ENCODE assay signal across 24 cellular contexts in the genomic region with DNA sequence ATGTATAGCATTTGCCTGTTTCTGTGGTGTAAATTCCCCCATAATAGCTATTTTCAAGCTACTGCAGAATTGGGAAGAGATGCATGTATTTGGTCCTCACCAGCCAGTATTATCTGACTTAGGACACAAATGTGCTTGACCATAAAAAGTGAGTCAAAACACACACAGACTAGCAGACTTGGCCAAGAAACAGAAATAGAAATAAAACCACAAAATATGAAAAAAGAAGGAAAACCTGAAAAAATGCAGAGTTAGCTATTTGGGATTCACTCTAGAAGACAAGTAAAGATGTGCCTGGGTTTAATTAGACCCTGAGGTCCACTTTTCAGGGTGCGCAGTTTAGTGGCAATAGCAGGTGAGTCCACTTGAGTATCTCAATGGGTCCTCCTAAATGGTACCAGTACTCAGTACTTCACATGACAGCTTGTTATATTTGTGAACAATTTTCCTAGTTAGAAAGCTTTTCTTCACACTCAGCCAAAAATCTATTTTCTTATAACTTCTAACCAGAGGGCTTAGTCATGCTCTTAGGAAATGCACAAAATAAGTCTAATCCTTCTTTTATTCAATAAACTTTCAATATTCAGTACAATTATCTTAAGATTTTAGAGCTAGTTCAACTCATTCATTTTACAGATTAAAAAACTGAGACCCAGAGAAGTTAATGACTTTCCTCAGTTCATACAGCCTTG.
"Had no signal": no experiment of that assay in that cellular context is flagged by ENCODE, and none has a peak within 500 bp of the region (broad histone marks: within the 10 kb centered on the region; RNA-seq: fewer than 3 reads in every experiment).

No MANE protein-coding gene starts in this region.

- DNase-seq: activated T-cell treated with anti-CD3 and anti-CD28 coated beads, Interleukin-2, amount 50 U/mL, for 1 hour; aorta; colonic mucosa; endodermal cell; esophagus squamous epithelium; foreskin melanocyte; glutamatergic neuron; immature natural killer cell; naive thymus-derived CD4-positive, alpha-beta T cell; sigmoid colon; stimulated activated CD4-positive, alpha-beta T cell treated with anti-CD3 and anti-CD28 coated beads, Interleukin-2, amount 100 ng/mL, for 48 hours; stimulated activated naive CD4-positive, alpha-beta T cell; T1000; testis; trophoblast cell had no signal

- H3K4me3 ChIP-seq: breast epithelium, colonic mucosa, esophagus squamous epithelium, hepatocyte, lung, neural progenitor cell, sigmoid colon, testis, vagina had no signal

- ATAC-seq: activated naive CD4-positive, alpha-beta T cell treated with anti-CD3 and anti-CD28 coated beads, Interleukin-2, amount 50 U/mL, for 72 hours; activated T-helper 17 cell treated with anti-CD3 and anti-CD28 coated beads, Interleukin-2, amount 50 U/mL, for 72 hours; left lobe of liver; naive thymus-derived CD4-positive, alpha-beta T cell; WTC11 had no signal
